ENCODE assay signal across 32 cellular contexts in genomic region chr5:98969400-98969799, GRCh38.
"Had no signal": no experiment of that assay in that cellular context is flagged by ENCODE, and none has a peak within 500 bp of the region (broad histone marks: within the 10 kb centered on the region; RNA-seq: fewer than 3 reads in every experiment).

No MANE protein-coding gene starts in this region.

- H3K27me3 Mint-ChIP-seq: activated CD8-positive, alpha-beta T cell treated with anti-CD3 and anti-CD28 coated beads for 36 hours; activated naive CD8-positive, alpha-beta T cell; dendritic cell treated with granulocyte-macrophage colony-stimulating factor and Interleukin-4, amounts not matched to agents 40 ng/mL and 50 ng/mL, for 4 days; memory B cell; stimulated activated memory B cell treated with anti-CD40 and anti-IgM and Interleukin-4, amounts not matched to agents 10 μg/mL and 1 μg/mL and 100 μg/mL, for 72 hours; stimulated activated naive CD8-positive, alpha-beta T cell treated with anti-CD3 and anti-CD28 coated beads, Interleukin-15, amount 100 ng/mL, for 72 hours had no signal

- H3K4me3 ChIP-seq: esophagus squamous epithelium, pancreas, prostate gland, sigmoid colon, smooth muscle cell, upper lobe of left lung had no signal

- H3K27me3 ChIP-seq: esophagus squamous epithelium, pancreas, sigmoid colon, upper lobe of left lung had no signal

- H3K4me3 Mint-ChIP-seq: activated CD8-positive, alpha-beta T cell treated with anti-CD3 and anti-CD28 coated beads for 36 hours; activated naive CD8-positive, alpha-beta T cell; activated T-cell treated with anti-CD3 and anti-CD28 coated beads, Interleukin-2, amount 50 U/mL, for 4 hours; central memory CD8-positive, alpha-beta T cell; dendritic cell treated with granulocyte-macrophage colony-stimulating factor and Interleukin-4, amounts not matched to agents 40 ng/mL and 50 ng/mL, for 4 days; endodermal cell; memory B cell; naive thymus-derived CD4-positive, alpha-beta T cell; stimulated activated memory B cell treated with anti-CD40 and anti-IgM and Interleukin-4, amounts not matched to agents 10 μg/mL and 1 μg/mL and 100 μg/mL, for 72 hours; stimulated activated naive CD8-positive, alpha-beta T cell treated with anti-CD3 and anti-CD28 coated beads, Interleukin-15, amount 100 ng/mL, for 72 hours; WTC11 had no signal

- FAIRE-seq: bronchial epithelial cell, frontal cortex, islet of Langerhans, pancreas, TTC549 had no signal

- H3K27ac ChIP-seq: esophagus squamous epithelium, pancreas, prostate gland, sigmoid colon, upper lobe of left lung had no signal

- H3K27ac Mint-ChIP-seq: activated CD8-positive, alpha-beta T cell treated with anti-CD3 and anti-CD28 coated beads for 36 hours; activated naive CD8-positive, alpha-beta T cell; activated T-helper 2 cell treated with anti-CD3 and anti-CD28 coated beads, Interferon-gamma antibody, Interleukin-2, Interleukin-4, amounts not matched to agents 10 μg/mL and 5 μg/mL and 100 μg/mL, durations not matched to agents 14 hours and 24 hours and 36 hours; dendritic cell treated with granulocyte-macrophage colony-stimulating factor and Interleukin-4, amounts not matched to agents 40 ng/mL and 50 ng/mL, for 4 days; endodermal cell; memory B cell; stimulated activated memory B cell treated with anti-CD40 and anti-IgM and Interleukin-4, amounts not matched to agents 10 μg/mL and 1 μg/mL and 100 μg/mL, for 72 hours; stimulated activated naive CD8-positive, alpha-beta T cell treated with anti-CD3 and anti-CD28 coated beads, Interleukin-15, amount 100 ng/mL, for 72 hours; WTC11 had no signal

- H3K4me2 ChIP-seq: smooth muscle cell had no signal

- H3K9me3 Mint-ChIP-seq: activated CD8-positive, alpha-beta T cell treated with anti-CD3 and anti-CD28 coated beads for 36 hours; central memory CD8-positive, alpha-beta T cell; dendritic cell treated with granulocyte-macrophage colony-stimulating factor and Interleukin-4, amounts not matched to agents 40 ng/mL and 50 ng/mL, for 4 days; memory B cell; stimulated activated memory B cell treated with anti-CD40 and anti-IgM and Interleukin-4, amounts not matched to agents 10 μg/mL and 1 μg/mL and 100 μg/mL, for 72 hours had no signal

- ATAC-seq: activated CD8-positive, alpha-beta T cell treated with anti-CD3 and anti-CD28 coated beads for 36 hours; activated T-cell treated with anti-CD3 and anti-CD28 coated beads, Interleukin-2, amount 50 U/mL, for 4 hours; naive thymus-derived CD4-positive, alpha-beta T cell; pancreas; stimulated activated memory B cell treated with anti-CD40 and anti-IgM and Interleukin-4, amounts not matched to agents 10 μg/mL and 1 μg/mL and 100 μg/mL, for 72 hours; stimulated activated naive CD8-positive, alpha-beta T cell treated with anti-CD3 and anti-CD28 coated beads, Interleukin-15, amount 100 ng/mL, for 72 hours; WTC11 had no signal

- H3K36me3 Mint-ChIP-seq: activated naive CD8-positive, alpha-beta T cell; memory B cell; stimulated activated memory B cell treated with anti-CD40 and anti-IgM and Interleukin-4, amounts not matched to agents 10 μg/mL and 1 μg/mL and 100 μg/mL, for 72 hours had no signal

- H3K36me3 ChIP-seq: esophagus squamous epithelium, pancreas, prostate gland, sigmoid colon, upper lobe of left lung had no signal

- H3K4me1 Mint-ChIP-seq: central memory CD8-positive, alpha-beta T cell; stimulated activated naive CD8-positive, alpha-beta T cell treated with anti-CD3 and anti-CD28 coated beads, Interleukin-15, amount 100 ng/mL, for 72 hours; WTC11 had no signal

- H3K4me1 ChIP-seq: esophagus squamous epithelium, pancreas, prostate gland, sigmoid colon, upper lobe of left lung had no signal

- DNase-seq: activated CD4-positive, alpha-beta T cell treated with anti-CD3 and anti-CD28 coated beads for 1 hour; activated CD4-positive, alpha-beta T cell treated with anti-CD3 and anti-CD28 coated beads, Interleukin-2, amount 50 U/mL, for 1 hour; activated CD8-positive, alpha-beta T cell treated with anti-CD3 and anti-CD28 coated beads for 36 hours; activated naive CD4-positive, alpha-beta T cell; activated T-cell treated with anti-CD3 and anti-CD28 coated beads, Interleukin-2, amount 50 U/mL, for 4 hours; anterior cingulate cortex; endodermal cell; esophagus squamous epithelium; midbrain; naive thymus-derived CD4-positive, alpha-beta T cell; nucleus accumbens; pancreas; sigmoid colon; stimulated activated CD4-positive, alpha-beta T cell treated with anti-CD3 and anti-CD28 coated beads, Interleukin-1b, Interleukin-23, amount 100 ng/mL, for 48 hours; stimulated activated CD4-positive, alpha-beta T cell treated with anti-CD3 and anti-CD28 coated beads, Interleukin-4, amount 100 ng/mL, for 4 hours; stimulated activated CD8-positive, alpha-beta memory T cell treated with anti-CD3 and anti-CD28 coated beads, Interleukin-4, amount 100 ng/mL, for 48 hours; stimulated activated naive CD8-positive, alpha-beta T cell treated with anti-CD3 and anti-CD28 coated beads, Interleukin-15, amount 100 ng/mL, for 72 hours; substantia nigra; upper lobe of left lung had no signal

- H3K9me3 ChIP-seq: esophagus squamous epithelium, pancreas, prostate gland, upper lobe of left lung had no signal
